9 cellular contexts compared by ENCODE assay signal in the genomic region with DNA sequence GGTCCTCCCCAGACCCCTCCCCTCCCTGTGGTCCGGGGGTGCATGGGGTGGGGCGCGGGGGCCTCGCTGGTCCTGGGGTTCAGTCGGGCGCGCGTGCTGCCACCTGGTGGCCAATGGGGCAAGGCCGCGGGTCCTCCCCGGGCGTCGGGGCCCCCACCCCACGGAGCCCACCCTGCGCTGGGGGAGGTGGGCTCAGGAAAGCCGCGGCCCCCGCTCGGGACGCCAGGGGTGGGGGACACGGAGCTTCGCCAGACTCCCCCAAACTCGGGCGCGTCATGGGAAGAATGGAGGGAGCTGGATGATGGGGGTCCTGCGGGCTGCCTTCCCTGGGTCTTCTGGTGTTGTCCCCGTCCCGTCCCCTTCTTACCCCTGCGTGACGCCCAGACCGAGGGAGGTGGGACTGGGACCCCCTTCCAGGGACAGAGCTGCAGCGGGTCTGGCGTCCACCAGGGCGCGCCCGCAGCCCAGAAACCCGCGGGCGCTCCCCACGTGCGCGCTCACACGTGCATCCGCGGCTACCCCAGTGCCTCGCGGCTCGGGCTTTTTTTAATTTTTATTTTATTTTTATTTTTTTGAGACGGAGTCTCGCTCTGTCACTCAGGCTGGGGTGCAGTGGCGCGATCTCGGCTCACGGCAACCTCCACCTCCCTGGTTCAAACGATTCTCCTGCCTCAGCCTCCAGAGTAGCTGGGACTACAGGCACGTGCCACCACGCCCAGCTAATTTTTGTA. TPM values are rescaled to one million over a fixed set of nuclear protein-coding genes. Genes with fewer than 3 reads are reported as not detected.
DNase-seq lines count a peak whose midpoint lies in the region; ATAC-seq, FAIRE-seq and TF ChIP-seq lines count a peak whose summit lies in the region.
"Had no signal": no experiment of that assay in that cellular context is flagged by ENCODE, and none has a peak within 500 bp of the region (broad histone marks: within the 10 kb centered on the region; RNA-seq: fewer than 3 reads in every experiment).

No MANE protein-coding gene starts in this region.

- POLR2A ChIA-PET in activated CD4-positive, alpha-beta memory T cell treated with anti-CD3 and anti-CD28 coated beads, Interleukin-2, amount 10 ng/mL, durations not matched to agents 7 days and 5 days (lab: Charles Lee): interaction anchor here (1.1 to 1.4 kb wide), 2 partner anchors 67 to 154 kb away, joined by 3 to 8 read pairs; partner anchors contain the start of gene UQCR11

- TF ChIP-seq CTCF in D721Med (IDR thresholded peaks at IDR 0.05; ENCODE audit: insufficient read depth, missing control alignments) (peak; percentile 34), LNCAP (IDR thresholded peaks at IDR 0.05) (peak; percentile 99), endothelial cell (IDR thresholded peaks at IDR 0.05; ENCODE audit: unreplicated experiment) (peak; percentile 85), nephron (IDR thresholded peaks at IDR 0.05; ENCODE audit: unreplicated experiment in 3 of 3) (peak; percentile 81 to 88 (median 84))

- no peak for FAIRE-seq in D721Med (lab: Jason Lieb, UNC)

- CTCF ChIA-PET in activated CD4-positive, alpha-beta memory T cell treated with anti-CD3 and anti-CD28 coated beads, Interleukin-2, amount 10 ng/mL, durations not matched to agents 7 days and 5 days (lab: Charles Lee): interaction anchor here (0.6 to 2.5 kb wide), 24 partner anchors 10 to 296 kb away, joined by 3 to 19 read pairs (median 4); partner anchors contain the start of genes ATP8B3 and UQCR11

- peaks cover 50% of the 10 kb centered on the region for H3K27me3 Mint-ChIP-seq in activated CD4-positive, alpha-beta memory T cell treated with anti-CD3 and anti-CD28 coated beads, Interleukin-2, amount 10 ng/mL, durations not matched to agents 7 days and 5 days
- H3K27me3 Mint-ChIP-seq in endothelial cell (ENCODE audit: unreplicated experiment): peaks cover 37% of the 10 kb centered on the region
- H3K27me3 Mint-ChIP-seq in nephron (ENCODE audit: low read depth): peaks cover 86% of the 10 kb centered on the region

- H3K9me3 Mint-ChIP-seq in activated CD4-positive, alpha-beta memory T cell treated with anti-CD3 and anti-CD28 coated beads, Interleukin-2, amount 10 ng/mL, durations not matched to agents 7 days and 5 days: no peaks in the 10 kb centered on the region
- no peaks in the 10 kb centered on the region for H3K9me3 Mint-ChIP-seq in endothelial cell (ENCODE audit: unreplicated experiment)
- H3K9me3 Mint-ChIP-seq in nephron: no peaks in the 10 kb centered on the region
- H3K9me3 Mint-ChIP-seq: T-helper 1 cell treated with Interleukin-12 subunit alpha and Interleukin-12 subunit beta and Interleukin-4 antibody, amounts not matched to agents 30 μg/mL and 1 μg/mL, for 36 hours had no signal

- H3K36me3 Mint-ChIP-seq in activated CD4-positive, alpha-beta memory T cell treated with anti-CD3 and anti-CD28 coated beads, Interleukin-2, amount 10 ng/mL, durations not matched to agents 7 days and 5 days (ENCODE audit: low read depth): no peaks in the 10 kb centered on the region
- peaks cover 4% of the 10 kb centered on the region for H3K36me3 Mint-ChIP-seq in endothelial cell (ENCODE audit: low read depth, unreplicated experiment)
- no peaks in the 10 kb centered on the region for H3K36me3 Mint-ChIP-seq in nephron (ENCODE audit: low read depth)

- H3K27ac Mint-ChIP-seq in activated CD4-positive, alpha-beta memory T cell treated with anti-CD3 and anti-CD28 coated beads, Interleukin-2, amount 10 ng/mL, durations not matched to agents 7 days and 5 days: no peak overlapping the region
- no peak overlapping the region for H3K27ac Mint-ChIP-seq in endothelial cell (ENCODE audit: unreplicated experiment)
- H3K27ac Mint-ChIP-seq in nephron: no peak overlapping the region

- ATAC-seq in GM21619 (IDR thresholded peaks at IDR 0.05; ENCODE audit: unreplicated experiment) (no peak), GM19397 (IDR thresholded peaks at IDR 0.05; ENCODE audit: unreplicated experiment) (no peak)

- DNase-seq in D721Med (ENCODE audit: insufficient read length, low spot score) (no peak), endothelial cell (ENCODE audit: low spot score) (peak; percentile 41), A172 (ENCODE audit: low spot score) (no peak)
- DNase-seq in activated CD4-positive, alpha-beta memory T cell treated with anti-CD3 and anti-CD28 coated beads, Interleukin-2, amount 10 ng/mL, durations not matched to agents 7 days and 5 days: peak; percentile 53

- no peak overlapping the region for H3K4me3 Mint-ChIP-seq in activated CD4-positive, alpha-beta memory T cell treated with anti-CD3 and anti-CD28 coated beads, Interleukin-2, amount 10 ng/mL, durations not matched to agents 7 days and 5 days
- H3K4me3 Mint-ChIP-seq in endothelial cell (ENCODE audit: unreplicated experiment) (no peak overlapping the region), nephron (peak overlapping the region in 1 of 3 experiments; percentile 35)
- H3K4me3 Mint-ChIP-seq: T-helper 1 cell treated with Interleukin-12 subunit alpha and Interleukin-12 subunit beta and Interleukin-4 antibody, amounts not matched to agents 30 μg/mL and 1 μg/mL, for 36 hours had no signal

- peaks cover 7% of the 10 kb centered on the region for H3K4me1 Mint-ChIP-seq in activated CD4-positive, alpha-beta memory T cell treated with anti-CD3 and anti-CD28 coated beads, Interleukin-2, amount 10 ng/mL, durations not matched to agents 7 days and 5 days
- H3K4me1 Mint-ChIP-seq in endothelial cell (ENCODE audit: unreplicated experiment) (no peaks in the 10 kb centered on the region), nephron (peaks cover 21% of the 10 kb centered on the region)

RNA-seq across cellular contexts. Expression of gene TCF3, which starts 19.8 kb away (rescaled TPM):
- total RNA-seq in activated CD4-positive, alpha-beta memory T cell treated with anti-CD3 and anti-CD28 coated beads, Interleukin-2, amount 10 ng/mL, durations not matched to agents 7 days and 5 days: 10 to 100 TPM; 67.3 to 71.2 TPM
- 255 TPM for total RNA-seq in endothelial cell (ENCODE audit: unreplicated experiment)
- total RNA-seq in A172 (2014; rRNA removed; shearing (Covaris generic)): 219 and 238 TPM in 2 replicates

Comparison
In these comparisons a context has a peak if more than half of its experiments do, and no peak if none do; other contexts are left out.
1. DNase-seq: peak in activated CD4-positive, alpha-beta memory T cell treated with anti-CD3 and anti-CD28 coated beads, Interleukin-2, amount 10 ng/mL, durations not matched to agents 7 days and 5 days (single experiment) and endothelial cell (single experiment); none in D721Med (single experiment) and A172 (single experiment).
2. CTCF ChIP-seq: peak in every context shown above with its lines; median percentile 99 in LNCAP; 85 in endothelial cell; 84 in nephron; 34 in D721Med.